12 cellular contexts compared by ENCODE assay signal in genomic region chr11:46291441-46292143, GRCh38. TPM values are rescaled to one million over a fixed set of nuclear protein-coding genes. Genes with fewer than 3 reads are reported as not detected.
A peak's percentile ranks its signal among the peaks of the same experiment; 100 is the strongest.
DNase-seq lines count a peak whose midpoint lies in the region; ATAC-seq, FAIRE-seq and TF ChIP-seq lines count a peak whose summit lies in the region.
"Had no signal": no experiment of that assay in that cellular context is flagged by ENCODE, and none has a peak within 500 bp of the region (broad histone marks: within the 10 kb centered on the region; RNA-seq: fewer than 3 reads in every experiment).

No MANE protein-coding gene starts in this region.

- no peak for TF ChIP-seq EP300 in HepG2 (IDR thresholded peaks at IDR 0.05; ENCODE audit: low read depth in 2 of 2, low read length in 2 of 2)
- TF ChIP-seq EP300 in HepG2 (CRISPR knock-in tag; IDR thresholded peaks at IDR 0.05; ENCODE audit: borderline replicate concordance) = no peak

- no peaks in the 10 kb centered on the region for H3K9me2 ChIP-seq in PC-3 (replicated peaks; ENCODE audit: low read length)

- DNase-seq in AG08395 (ENCODE audit: low spot score) = peak; percentile 65
- peak; percentile 34 for DNase-seq in PC-3
- DNase-seq in fibroblast of pulmonary artery (ENCODE audit: low read depth) = peak; percentile 70
- DNase-seq in osteoblast (ENCODE audit: insufficient read length, low spot score, missing footprints) = peak; percentile 92
- DNase-seq in DMS79 treated with DMSO at 0.1 percent for 48 hours (lab: John Stamatoyannopoulos, UW) = no peak
- DNase-seq in HepG2 (ENCODE audit: low spot score) = no peak
- DNase-seq: activated naive CD4-positive, alpha-beta T cell treated with anti-CD3 and anti-CD28 coated beads for 36 hours; stimulated activated naive B cell treated with anti-CD40 and anti-IgM and Interleukin-4, amounts not matched to agents 10 μg/mL and 1 μg/mL and 100 μg/mL, for 72 hours had no signal

- no peaks in the 10 kb centered on the region for H3K9me3 ChIP-seq in PC-3 (ENCODE audit: low read length)
- no peaks in the 10 kb centered on the region for H3K9me3 ChIP-seq in osteoblast (ENCODE audit: low read depth, low read length)
- no peaks in the 10 kb centered on the region for H3K9me3 ChIP-seq in HepG2 (ENCODE audit: low read length)

- H3K4me1 ChIP-seq in PC-3 (ENCODE audit: insufficient read depth, low read length) (peaks cover 33% of the 10 kb centered on the region), osteoblast (ENCODE audit: insufficient read depth, low read length) (peaks cover 71% of the 10 kb centered on the region), HepG2 (ENCODE audit: insufficient read depth, low read length) (peaks cover 21% of the 10 kb centered on the region)

- CTCF ChIA-PET in PC-3 (lab: Charles Lee) = no interaction called here
- CTCF ChIA-PET in HepG2 (lab: Yijun Ruan, JAX; ENCODE audit: low intra/inter-chr PET ratio, low total read pairs) = no interaction called here

- H3F3A ChIP-seq in PC-3 (ENCODE audit: low read length, unreplicated experiment) = no peaks in the 10 kb centered on the region

- intact Hi-C loops in PC-3 (cut with micrococcal nuclease) (no loop called here), HepG2 (cut with micrococcal nuclease; ENCODE audit: unreplicated experiment) (no loop called here)

- H2AFZ ChIP-seq in PC-3 (ENCODE audit: low read length) (peak overlapping the region; percentile 47; the same call in 1 of the 2 replicates), osteoblast (ENCODE audit: low read length) (no peak overlapping the region), HepG2 (ENCODE audit: low read length) (no peak overlapping the region)

- H3K4me2 ChIP-seq in PC-3 (ENCODE audit: low read length) (peak overlapping the region; percentile 43), osteoblast (ENCODE audit: insufficient read depth, low read length) (peak overlapping the region; percentile 75), HepG2 (ENCODE audit: low read depth, low read length) (no peak overlapping the region)

- ATAC-seq in PC-3 = 0 out of 2 replicates have a peak, but pooled peaks have one; percentile 21
- ATAC-seq in HG03354 (IDR thresholded peaks at IDR 0.05; ENCODE audit: poor library complexity, severe bottlenecking, unreplicated experiment) = no peak
- ATAC-seq in HepG2 = no peak
- no peak for ATAC-seq in GM21526 (IDR thresholded peaks at IDR 0.05; ENCODE audit: low FRiP score, unreplicated experiment)
- ATAC-seq: activated CD4-positive, CD25-positive, alpha-beta regulatory T cell treated with anti-CD3 and anti-CD28 coated beads, Interleukin-2, amount 50 U/mL, for 24 hours; GM12878; stimulated activated naive B cell treated with anti-CD40 and anti-IgM and Interleukin-4, amounts not matched to agents 10 μg/mL and 1 μg/mL and 100 μg/mL, for 72 hours had no signal

- 13% methylated on average over 10 of the region's 10 CpGs for WGBS in HepG2 (ENCODE audit: low lambda C conversion rate)

- no peak for TF ChIP-seq POLR2A in HepG2 (IDR thresholded peaks at IDR 0.05; ENCODE audit: insufficient read depth in 1 of 2, low read depth in 2 of 2, low read length in 2 of 2)

- H3K27ac ChIP-seq in PC-3 (ENCODE audit: low read length) (no peak overlapping the region), osteoblast (ENCODE audit: low read depth, low read length) (peak overlapping the region; percentile 95), HepG2 (ENCODE audit: extremely low read length, insufficient read depth, low read length) (no peak overlapping the region)

- H3K9ac ChIP-seq in PC-3 (ENCODE audit: low read length) (no peak overlapping the region), HepG2 (ENCODE audit: insufficient read depth, low read depth, low read length) (no peak overlapping the region)

- POLR2A ChIA-PET in PC-3 (lab: Charles Lee; ENCODE audit: unreplicated experiment) (no interaction called here), HepG2 (lab: Yijun Ruan, JAX) (interaction anchor here (3.4 kb wide), 1 partner anchor 48 kb away, joined by 12 read pairs; no protein-coding TSS in a partner anchor)

- H4K20me1 ChIP-seq in PC-3 (ENCODE audit: low read length) (no peaks in the 10 kb centered on the region), osteoblast (ENCODE audit: insufficient read depth, low read length) (peaks cover 7% of the 10 kb centered on the region), HepG2 (ENCODE audit: insufficient read depth, low read length) (no peaks in the 10 kb centered on the region)

- no TSS peak for BruUV-seq in PC-3 (replicated peaks; lab: Mats Ljungman, UMichigan)
- BruUV-seq in HepG2 (replicated peaks; lab: Mats Ljungman, UMichigan) = no TSS peak

- H3K27me3 ChIP-seq in PC-3 (ENCODE audit: low read length) = no peaks in the 10 kb centered on the region
- no peaks in the 10 kb centered on the region for H3K27me3 ChIP-seq in osteoblast (ENCODE audit: insufficient read depth, low read length)
- peaks cover 18 to 66% of the 10 kb centered on the region in 2 experiments; a peak in 4 of 5 replicates for H3K27me3 ChIP-seq in HepG2 (ENCODE audit: control insufficient read depth in 1 of 2, insufficient read depth in 2 of 2, low read length in 2 of 2)

- TF ChIP-seq RAD21 in HepG2 (CRISPR knock-in tag; IDR thresholded peaks at IDR 0.05) = no peak

- no peak for FAIRE-seq in HepG2 (lab: Jason Lieb, UNC)
- FAIRE-seq: GM12878 had no signal

- no peaks in the 10 kb centered on the region for H3K79me2 ChIP-seq in PC-3 (ENCODE audit: low read length)
- peaks cover 66% of the 10 kb centered on the region for H3K79me2 ChIP-seq in osteoblast (ENCODE audit: insufficient read depth, low read length)
- no peaks in the 10 kb centered on the region for H3K79me2 ChIP-seq in HepG2 (ENCODE audit: insufficient read depth, low read length)

- in situ Hi-C loops in HepG2 (cut with HindIII; ENCODE audit: extremely low pct_ligation_motif_present, low pct_unique_long_range_greater_than_20kb) = no loop called here

- H3K4me3 ChIP-seq in PC-3 (ENCODE audit: low read length) (no peak overlapping the region), fibroblast of pulmonary artery (replicated peaks; ENCODE audit: low read depth, low read length) (peak overlapping the region; percentile 13), osteoblast (ENCODE audit: insufficient read depth, low read length) (peak overlapping the region; percentile 36), HepG2 (replicated peaks in 1 of 3; ENCODE audit: insufficient read depth in 1 of 3, low read depth in 2 of 3, low read length in 3 of 3) (no peak overlapping the region)
- H3K4me3 ChIP-seq: GM12878 had no signal

- H3K36me3 ChIP-seq in PC-3 (ENCODE audit: low read depth, low read length) (no peaks in the 10 kb centered on the region), osteoblast (ENCODE audit: insufficient read depth, low read length) (peaks cover 11% of the 10 kb centered on the region), HepG2 (replicated peaks in 1 of 2; ENCODE audit: control insufficient read depth in 1 of 2, insufficient read depth in 2 of 2, low read length in 2 of 2) (no peaks in the 10 kb centered on the region)

- TF ChIP-seq CTCF in PC-3 (conservative IDR thresholded peaks at IDR 0.05; ENCODE audit: low read depth, low read length) (no peak), fibroblast of pulmonary artery (IDR thresholded peaks at IDR 0.05; ENCODE audit: low read length, missing control alignments) (peak; percentile 6), osteoblast (IDR thresholded peaks at IDR 0.05; ENCODE audit: extremely low read depth, low read depth, low read length) (no peak), HepG2 (CRISPR knock-in tag; IDR thresholded peaks at IDR 0.05) (no peak)

RNA-seq across cellular contexts. Expression of gene CREB3L1, which starts 14.1 kb away (rescaled TPM):
- total RNA-seq in PC-3 (2014; rRNA removed) (1.1 and 1.4 TPM in 2 replicates), osteoblast (30.1 and 33.3 TPM in 2 replicates), HepG2 (2016; rRNA removed; fragmentation: Illumina TruSeq; extraction: Trizol) (not detected in 2 replicates)
- total RNA-seq in HepG2 (2016; cell fraction: cytosol; rRNA removed; fragmentation: Illumina TruSeq; extraction: Trizol; ENCODE audit: low read depth) = not detected in 2 replicates
- not detected in 2 replicates for total RNA-seq in HepG2 (2016; cell fraction: insoluble cytoplasmic fraction; rRNA removed; fragmentation: Illumina TruSeq; extraction: Trizol)
- not detected in 2 replicates for total RNA-seq in HepG2 (2016; cell fraction: membrane; rRNA removed; fragmentation: Illumina TruSeq; extraction: Trizol)
- total RNA-seq in HepG2 (2016; cell fraction: nucleus; rRNA removed; fragmentation: Illumina TruSeq; extraction: Trizol) = not detected in 2 replicates
- not detected in 2 replicates for polyA plus RNA-seq in HepG2 (2011; rRNA removed)
- polyA plus RNA-seq in HepG2 (2011; cell fraction: cytosol; rRNA removed) = not detected in 2 replicates
- not detected in 2 replicates for polyA plus RNA-seq in HepG2 (2011; cell fraction: nucleus; rRNA removed)
- 0.04 TPM in 1 of 2 replicates, not detected in the other for polyA plus RNA-seq in HepG2 (2012)
- polyA plus RNA-seq in HepG2 (2016; cell fraction: cytosol; fragmentation: Illumina TruSeq; extraction: Trizol; ENCODE audit: low read depth) = not detected in 2 replicates
- not detected in 2 replicates for polyA plus RNA-seq in HepG2 (2016; cell fraction: insoluble cytoplasmic fraction; fragmentation: Illumina TruSeq; extraction: Trizol; ENCODE audit: low read depth)
- polyA plus RNA-seq in HepG2 (2016; cell fraction: membrane; fragmentation: Illumina TruSeq; extraction: Trizol; ENCODE audit: low read depth) = 0.13 TPM in 1 of 2 replicates, not detected in the other
- not detected in 2 replicates for polyA plus RNA-seq in HepG2 (2016; cell fraction: nucleus; fragmentation: Illumina TruSeq; extraction: Trizol; ENCODE audit: insufficient read depth, low read depth)
- polyA minus RNA-seq in HepG2 (2011; rRNA and poly(A)+ RNA removed; ENCODE audit: low replicate concordance) = 0.12 and 1.6 TPM in 2 replicates
- not detected in 2 replicates for polyA minus RNA-seq in HepG2 (2011; cell fraction: cytosol; rRNA and poly(A)+ RNA removed)
- polyA minus RNA-seq in HepG2 (2011; cell fraction: nucleus; rRNA and poly(A)+ RNA removed) = not detected in 2 replicates

RNA-seq across cellular contexts. Expression of gene DGKZ, which starts 55.7 kb away (rescaled TPM):
- total RNA-seq in PC-3 (2014; rRNA removed) (70.2 and 91.0 TPM in 2 replicates), osteoblast (47.1 and 52.5 TPM in 2 replicates), HepG2 (2016; rRNA removed; fragmentation: Illumina TruSeq; extraction: Trizol) (14.6 and 20.7 TPM in 2 replicates)
- total RNA-seq in HepG2 (2016; cell fraction: cytosol; rRNA removed; fragmentation: Illumina TruSeq; extraction: Trizol; ENCODE audit: low read depth) = 11.9 and 13.2 TPM in 2 replicates
- total RNA-seq in HepG2 (2016; cell fraction: insoluble cytoplasmic fraction; rRNA removed; fragmentation: Illumina TruSeq; extraction: Trizol) = 11.6 and 19.8 TPM in 2 replicates
- 26.9 and 29.6 TPM in 2 replicates for total RNA-seq in HepG2 (2016; cell fraction: membrane; rRNA removed; fragmentation: Illumina TruSeq; extraction: Trizol)
- 18.5 and 22.1 TPM in 2 replicates for total RNA-seq in HepG2 (2016; cell fraction: nucleus; rRNA removed; fragmentation: Illumina TruSeq; extraction: Trizol)
- polyA plus RNA-seq in HepG2 (2011; rRNA removed) = 15.8 and 17.6 TPM in 2 replicates
- polyA plus RNA-seq in HepG2 (2011; cell fraction: cytosol; rRNA removed) = 8.8 and 15.2 TPM in 2 replicates
- 108 and 162 TPM in 2 replicates for polyA plus RNA-seq in HepG2 (2011; cell fraction: nucleus; rRNA removed)
- polyA plus RNA-seq in HepG2 (2012) = 11.6 and 19.4 TPM in 2 replicates
- 18.6 and 18.8 TPM in 2 replicates for polyA plus RNA-seq in HepG2 (2016; cell fraction: cytosol; fragmentation: Illumina TruSeq; extraction: Trizol; ENCODE audit: low read depth)
- 21.9 and 30.3 TPM in 2 replicates for polyA plus RNA-seq in HepG2 (2016; cell fraction: insoluble cytoplasmic fraction; fragmentation: Illumina TruSeq; extraction: Trizol; ENCODE audit: low read depth)
- 44.5 and 49.9 TPM in 2 replicates for polyA plus RNA-seq in HepG2 (2016; cell fraction: membrane; fragmentation: Illumina TruSeq; extraction: Trizol; ENCODE audit: low read depth)
- polyA plus RNA-seq in HepG2 (2016; cell fraction: nucleus; fragmentation: Illumina TruSeq; extraction: Trizol; ENCODE audit: insufficient read depth, low read depth) = 65.9 and 71.9 TPM in 2 replicates
- polyA minus RNA-seq in HepG2 (2011; rRNA and poly(A)+ RNA removed; ENCODE audit: low replicate concordance) = 43.2 and 71.9 TPM in 2 replicates
- polyA minus RNA-seq in HepG2 (2011; cell fraction: cytosol; rRNA and poly(A)+ RNA removed) = 12.3 and 14.8 TPM in 2 replicates
- polyA minus RNA-seq in HepG2 (2011; cell fraction: nucleus; rRNA and poly(A)+ RNA removed) = 15.9 and 16.9 TPM in 2 replicates

Comparison
In these comparisons a context has a peak if more than half of its experiments do, and no peak if none do; other contexts are left out.
1. DNase-seq: peak in AG08395 (single experiment), PC-3 (single experiment), fibroblast of pulmonary artery (single experiment) and osteoblast (single experiment); none in DMS79 treated with DMSO at 0.1 percent for 48 hours (single experiment) and HepG2 (single experiment).
2. H3K4me3 ChIP-seq: peak in fibroblast of pulmonary artery (single experiment) and osteoblast (single experiment); none in PC-3 (single experiment) and HepG2 (0 of 3).
3. RNA of gene CREB3L1, which starts 14.1 kb away (total RNA-seq): 30.1 to 33.3 TPM in osteoblast; 1.1 to 1.4 TPM in PC-3 and not detected in HepG2; every median in the first group is over 10 times any median in the second.